Comparison of ENCODE assay signal across 1 cellular context in genomic region chr21:46191257-46191685, GRCh38.
A peak's percentile ranks its signal among the peaks of the same experiment; 100 is the strongest.
TF ChIP-seq lines count a peak whose summit lies in the region.

No MANE protein-coding gene starts in this region.

TF ChIP-seq in HEK293, 187 proteins besides CTCF, POLR2A, EP300 and RAD21 (continued from another document):
- TF ChIP-seq ZNF26 (tag by site-specific recombination; IDR thresholded peaks at IDR 0.05), result no peak
- no peak for TF ChIP-seq ZBTB49 (tag by site-specific recombination; IDR thresholded peaks at IDR 0.05; ENCODE audit: low read depth)
- no peak for TF ChIP-seq ZNF211 (tag by site-specific recombination; IDR thresholded peaks at IDR 0.05; ENCODE audit: low read depth)
- TF ChIP-seq GLI2 (tag by site-specific recombination; IDR thresholded peaks at IDR 0.05; ENCODE audit: borderline replicate concordance, low read depth), result no peak
- TF ChIP-seq ZNF530 (tag by site-specific recombination; IDR thresholded peaks at IDR 0.05; ENCODE audit: low read depth), result no peak
- TF ChIP-seq ZNF114 (tag by site-specific recombination; IDR thresholded peaks at IDR 0.05), result no peak
- peak; percentile 17; the same call in 1 of the 2 replicates for TF ChIP-seq ZNF394 (tag by site-specific recombination; IDR thresholded peaks at IDR 0.05; ENCODE audit: borderline replicate concordance)
- TF ChIP-seq ZNF121 (tag by site-specific recombination; IDR thresholded peaks at IDR 0.05), result no peak
- TF ChIP-seq ZNF175 (tag by site-specific recombination; IDR thresholded peaks at IDR 0.05), result no peak
- 0 out of 2 replicates have a peak, but pooled peaks have one; percentile 20 for TF ChIP-seq ZNF629 (tag by site-specific recombination; IDR thresholded peaks at IDR 0.05)
- TF ChIP-seq GLIS2 (tag by site-specific recombination; IDR thresholded peaks at IDR 0.05), result no peak
- TF ChIP-seq SP7 (tag by site-specific recombination; IDR thresholded peaks at IDR 0.05), result peak; percentile 96
- TF ChIP-seq EGR2 (tag by site-specific recombination; IDR thresholded peaks at IDR 0.05; ENCODE audit: low read depth), result peak; percentile 97
- no peak for TF ChIP-seq ZBTB48 (tag by site-specific recombination; IDR thresholded peaks at IDR 0.05)
- no peak for TF ChIP-seq PRDM1 (tag by site-specific recombination; IDR thresholded peaks at IDR 0.05)
- TF ChIP-seq TCF7L2 (IDR thresholded peaks at IDR 0.05; ENCODE audit: borderline replicate concordance, low read depth, low read length), result no peak
- TF ChIP-seq ZNF544 (tag by site-specific recombination; IDR thresholded peaks at IDR 0.05), result no peak
- TF ChIP-seq ZNF169 (tag by site-specific recombination; IDR thresholded peaks at IDR 0.05), result no peak
- peak; percentile 64 for TF ChIP-seq KLF17 (tag by site-specific recombination; IDR thresholded peaks at IDR 0.05)
TF ChIP-seq in HEK293: peak in this region for 9.
